1 cellular context compared by ENCODE assay signal in the genomic region with DNA sequence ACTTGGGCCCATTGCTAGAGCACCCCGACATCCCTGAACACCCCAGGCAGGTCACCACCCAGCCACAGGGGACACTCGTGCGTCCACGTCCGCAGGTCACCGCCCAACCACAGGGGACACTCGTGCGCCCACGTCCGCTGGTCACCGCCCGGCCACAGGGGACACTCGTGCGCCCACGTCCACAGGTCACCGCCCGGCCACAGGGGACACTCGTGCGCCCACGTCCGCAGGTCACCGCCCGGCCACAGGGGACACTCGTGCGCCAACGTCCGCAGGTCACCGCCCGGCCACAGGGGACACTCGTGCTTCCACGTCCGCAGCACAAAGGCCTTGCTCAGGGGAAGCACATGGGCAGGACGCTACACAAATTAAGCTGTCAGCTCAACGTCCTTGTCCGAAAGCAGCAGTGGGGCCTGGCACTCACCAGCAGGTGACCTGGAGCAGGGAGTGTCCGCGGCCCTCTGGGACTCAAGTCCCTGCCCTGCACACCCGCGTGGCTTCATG.
A peak's percentile ranks its signal among the peaks of the same experiment; 100 is the strongest.
TF ChIP-seq lines count a peak whose summit lies in the region.

No MANE protein-coding gene starts in this region.

TF ChIP-seq in K562, 482 proteins besides CTCF, POLR2A, EP300 and RAD21 (continued from another document and continues in another):
- TF ChIP-seq, protein P1, sequence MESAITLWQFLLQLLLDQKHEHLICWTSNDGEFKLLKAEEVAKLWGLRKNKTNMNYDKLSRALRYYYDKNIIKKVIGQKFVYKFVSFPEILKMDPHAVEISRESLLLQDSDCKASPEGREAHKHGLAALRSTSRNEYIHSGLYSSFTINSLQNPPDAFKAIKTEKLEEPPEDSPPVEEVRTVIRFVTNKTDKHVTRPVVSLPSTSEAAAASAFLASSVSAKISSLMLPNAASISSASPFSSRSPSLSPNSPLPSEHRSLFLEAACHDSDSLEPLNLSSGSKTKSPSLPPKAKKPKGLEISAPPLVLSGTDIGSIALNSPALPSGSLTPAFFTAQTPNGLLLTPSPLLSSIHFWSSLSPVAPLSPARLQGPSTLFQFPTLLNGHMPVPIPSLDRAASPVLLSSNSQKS (CRISPR knock-in tag; IDR thresholded peaks at IDR 0.05), result no peak
- TF ChIP-seq, protein P2, sequence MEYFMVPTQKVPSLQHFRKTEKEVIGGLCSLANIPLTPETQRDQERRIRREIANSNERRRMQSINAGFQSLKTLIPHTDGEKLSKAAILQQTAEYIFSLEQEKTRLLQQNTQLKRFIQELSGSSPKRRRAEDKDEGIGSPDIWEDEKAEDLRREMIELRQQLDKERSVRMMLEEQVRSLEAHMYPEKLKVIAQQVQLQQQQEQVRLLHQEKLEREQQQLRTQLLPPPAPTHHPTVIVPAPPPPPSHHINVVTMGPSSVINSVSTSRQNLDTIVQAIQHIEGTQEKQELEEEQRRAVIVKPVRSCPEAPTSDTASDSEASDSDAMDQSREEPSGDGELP (CRISPR knock-in tag; IDR thresholded peaks at IDR 0.05; ENCODE audit: borderline replicate concordance), result peak; percentile 77
- TF ChIP-seq ESRRA (IDR thresholded peaks at IDR 0.05; ENCODE audit: borderline replicate concordance, low read depth) (no peak), POLR2AphosphoS2 (IDR thresholded peaks at IDR 0.05; ENCODE audit: low read length) (no peak), MEIS2 (IDR thresholded peaks at IDR 0.05; ENCODE audit: partially characterized antibody) (no peak), CHD2 (IDR thresholded peaks at IDR 0.05; ENCODE audit: low read depth, low read length) (0 out of 2 replicates have a peak, but pooled peaks have one; percentile 23), TRIM28 (IDR thresholded peaks at IDR 0.05) (no peak), CBX5 (IDR thresholded peaks at IDR 0.05; ENCODE audit: borderline replicate concordance, low read depth) (0 out of 2 replicates have a peak, but pooled peaks have one; percentile 64), ZEB2 (IDR thresholded peaks at IDR 0.05) (no peak), SNIP1 (IDR thresholded peaks at IDR 0.05; ENCODE audit: low read depth) (no peak), RNF2 (IDR thresholded peaks at IDR 0.05) (no peak), KLF16 (IDR thresholded peaks at IDR 0.05) (no peak), SMAD3 (CRISPR knock-in tag; conservative IDR thresholded peaks at IDR 0.05) (no peak), BRF1 (IDR thresholded peaks at IDR 0.05; ENCODE audit: borderline replicate concordance, extremely low read depth, insufficient read length) (no peak), CREB1 (IDR thresholded peaks at IDR 0.05) (no peak; the same call in 1 of the 2 replicates), CREB1 (CRISPR knock-in tag; IDR thresholded peaks at IDR 0.05) (peak; percentile 87), CC2D1A (IDR thresholded peaks at IDR 0.05) (no peak), TAF1 (IDR thresholded peaks at IDR 0.05; ENCODE audit: control insufficient read depth, extremely low read depth, insufficient read depth, low read length, severe bottlenecking) (no peak), ARNT (IDR thresholded peaks at IDR 0.05) (no peak), ZNF561 (CRISPR knock-in tag; conservative IDR thresholded peaks at IDR 0.05) (no peak), RB1 (IDR thresholded peaks at IDR 0.05; ENCODE audit: low read depth) (no peak), SETDB1 (IDR thresholded peaks at IDR 0.05; ENCODE audit: low read length) (no peak), DDX20 (tag; IDR thresholded peaks at IDR 0.05; ENCODE audit: low read depth) (no peak), ATF7 (IDR thresholded peaks at IDR 0.05) (no peak), DMBX1 (CRISPR knock-in tag; IDR thresholded peaks at IDR 0.05; ENCODE audit: borderline replicate concordance) (no peak)
- TF ChIP-seq, protein P3, sequence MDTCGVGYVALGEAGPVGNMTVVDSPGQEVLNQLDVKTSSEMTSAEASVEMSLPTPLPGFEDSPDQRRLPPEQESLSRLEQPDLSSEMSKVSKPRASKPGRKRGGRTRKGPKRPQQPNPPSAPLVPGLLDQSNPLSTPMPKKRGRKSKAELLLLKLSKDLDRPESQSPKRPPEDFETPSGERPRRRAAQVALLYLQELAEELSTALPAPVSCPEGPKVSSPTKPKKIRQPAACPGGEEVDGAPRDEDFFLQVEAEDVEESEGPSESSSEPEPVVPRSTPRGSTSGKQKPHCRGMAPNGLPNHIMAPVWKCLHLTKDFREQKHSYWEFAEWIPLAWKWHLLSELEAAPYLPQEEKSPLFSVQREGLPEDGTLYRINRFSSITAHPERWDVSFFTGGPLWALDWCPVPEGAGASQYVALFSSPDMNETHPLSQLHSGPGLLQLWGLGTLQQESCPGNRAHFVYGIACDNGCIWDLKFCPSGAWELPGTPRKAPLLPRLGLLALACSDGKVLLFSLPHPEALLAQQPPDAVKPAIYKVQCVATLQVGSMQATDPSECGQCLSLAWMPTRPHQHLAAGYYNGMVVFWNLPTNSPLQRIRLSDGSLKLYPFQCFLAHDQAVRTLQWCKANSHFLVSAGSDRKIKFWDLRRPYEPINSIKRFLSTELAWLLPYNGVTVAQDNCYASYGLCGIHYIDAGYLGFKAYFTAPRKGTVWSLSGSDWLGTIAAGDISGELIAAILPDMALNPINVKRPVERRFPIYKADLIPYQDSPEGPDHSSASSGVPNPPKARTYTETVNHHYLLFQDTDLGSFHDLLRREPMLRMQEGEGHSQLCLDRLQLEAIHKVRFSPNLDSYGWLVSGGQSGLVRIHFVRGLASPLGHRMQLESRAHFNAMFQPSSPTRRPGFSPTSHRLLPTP (IDR thresholded peaks at IDR 0.05; ENCODE audit: borderline replicate concordance, extremely low read depth, insufficient read length), result no peak
- TF ChIP-seq, protein P4, sequence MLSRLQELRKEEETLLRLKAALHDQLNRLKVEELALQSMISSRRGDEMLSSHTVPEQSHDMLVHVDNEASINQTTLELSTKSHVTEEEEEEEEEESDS (CRISPR knock-in tag; IDR thresholded peaks at IDR 0.05), result no peak
- TF ChIP-seq, protein P5, sequence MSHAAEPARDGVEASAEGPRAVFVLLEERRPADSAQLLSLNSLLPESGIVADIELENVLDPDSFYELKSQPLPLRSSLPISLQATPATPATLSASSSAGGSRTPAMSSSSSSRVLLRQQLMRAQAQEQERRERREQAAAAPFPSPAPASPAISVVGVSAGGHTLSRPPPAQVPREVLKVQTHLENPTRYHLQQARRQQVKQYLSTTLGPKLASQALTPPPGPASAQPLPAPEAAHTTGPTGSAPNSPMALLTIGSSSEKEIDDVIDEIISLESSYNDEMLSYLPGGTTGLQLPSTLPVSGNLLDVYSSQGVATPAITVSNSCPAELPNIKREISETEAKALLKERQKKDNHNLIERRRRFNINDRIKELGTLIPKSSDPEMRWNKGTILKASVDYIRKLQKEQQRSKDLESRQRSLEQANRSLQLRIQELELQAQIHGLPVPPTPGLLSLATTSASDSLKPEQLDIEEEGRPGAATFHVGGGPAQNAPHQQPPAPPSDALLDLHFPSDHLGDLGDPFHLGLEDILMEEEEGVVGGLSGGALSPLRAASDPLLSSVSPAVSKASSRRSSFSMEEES (CRISPR knock-in tag; IDR thresholded peaks at IDR 0.05), result no peak
- TF ChIP-seq, protein P6, sequence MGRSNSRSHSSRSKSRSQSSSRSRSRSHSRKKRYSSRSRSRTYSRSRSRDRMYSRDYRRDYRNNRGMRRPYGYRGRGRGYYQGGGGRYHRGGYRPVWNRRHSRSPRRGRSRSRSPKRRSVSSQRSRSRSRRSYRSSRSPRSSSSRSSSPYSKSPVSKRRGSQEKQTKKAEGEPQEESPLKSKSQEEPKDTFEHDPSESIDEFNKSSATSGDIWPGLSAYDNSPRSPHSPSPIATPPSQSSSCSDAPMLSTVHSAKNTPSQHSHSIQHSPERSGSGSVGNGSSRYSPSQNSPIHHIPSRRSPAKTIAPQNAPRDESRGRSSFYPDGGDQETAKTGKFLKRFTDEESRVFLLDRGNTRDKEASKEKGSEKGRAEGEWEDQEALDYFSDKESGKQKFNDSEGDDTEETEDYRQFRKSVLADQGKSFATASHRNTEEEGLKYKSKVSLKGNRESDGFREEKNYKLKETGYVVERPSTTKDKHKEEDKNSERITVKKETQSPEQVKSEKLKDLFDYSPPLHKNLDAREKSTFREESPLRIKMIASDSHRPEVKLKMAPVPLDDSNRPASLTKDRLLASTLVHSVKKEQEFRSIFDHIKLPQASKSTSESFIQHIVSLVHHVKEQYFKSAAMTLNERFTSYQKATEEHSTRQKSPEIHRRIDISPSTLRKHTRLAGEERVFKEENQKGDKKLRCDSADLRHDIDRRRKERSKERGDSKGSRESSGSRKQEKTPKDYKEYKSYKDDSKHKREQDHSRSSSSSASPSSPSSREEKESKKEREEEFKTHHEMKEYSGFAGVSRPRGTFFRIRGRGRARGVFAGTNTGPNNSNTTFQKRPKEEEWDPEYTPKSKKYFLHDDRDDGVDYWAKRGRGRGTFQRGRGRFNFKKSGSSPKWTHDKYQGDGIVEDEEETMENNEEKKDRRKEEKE (IDR thresholded peaks at IDR 0.05; ENCODE audit: borderline replicate concordance in 1 of 2, control insufficient read depth in 1 of 2, low read depth in 2 of 2, low read length in 1 of 2), result peak in 1 of 2 experiments; percentile 83; a peak in 1 of 4 replicates
- TF ChIP-seq, protein P7, sequence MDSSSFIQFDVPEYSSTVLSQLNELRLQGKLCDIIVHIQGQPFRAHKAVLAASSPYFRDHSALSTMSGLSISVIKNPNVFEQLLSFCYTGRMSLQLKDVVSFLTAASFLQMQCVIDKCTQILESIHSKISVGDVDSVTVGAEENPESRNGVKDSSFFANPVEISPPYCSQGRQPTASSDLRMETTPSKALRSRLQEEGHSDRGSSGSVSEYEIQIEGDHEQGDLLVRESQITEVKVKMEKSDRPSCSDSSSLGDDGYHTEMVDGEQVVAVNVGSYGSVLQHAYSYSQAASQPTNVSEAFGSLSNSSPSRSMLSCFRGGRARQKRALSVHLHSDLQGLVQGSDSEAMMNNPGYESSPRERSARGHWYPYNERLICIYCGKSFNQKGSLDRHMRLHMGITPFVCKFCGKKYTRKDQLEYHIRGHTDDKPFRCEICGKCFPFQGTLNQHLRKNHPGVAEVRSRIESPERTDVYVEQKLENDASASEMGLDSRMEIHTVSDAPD (CRISPR knock-in tag; IDR thresholded peaks at IDR 0.05), result no peak
- TF ChIP-seq, protein P8, sequence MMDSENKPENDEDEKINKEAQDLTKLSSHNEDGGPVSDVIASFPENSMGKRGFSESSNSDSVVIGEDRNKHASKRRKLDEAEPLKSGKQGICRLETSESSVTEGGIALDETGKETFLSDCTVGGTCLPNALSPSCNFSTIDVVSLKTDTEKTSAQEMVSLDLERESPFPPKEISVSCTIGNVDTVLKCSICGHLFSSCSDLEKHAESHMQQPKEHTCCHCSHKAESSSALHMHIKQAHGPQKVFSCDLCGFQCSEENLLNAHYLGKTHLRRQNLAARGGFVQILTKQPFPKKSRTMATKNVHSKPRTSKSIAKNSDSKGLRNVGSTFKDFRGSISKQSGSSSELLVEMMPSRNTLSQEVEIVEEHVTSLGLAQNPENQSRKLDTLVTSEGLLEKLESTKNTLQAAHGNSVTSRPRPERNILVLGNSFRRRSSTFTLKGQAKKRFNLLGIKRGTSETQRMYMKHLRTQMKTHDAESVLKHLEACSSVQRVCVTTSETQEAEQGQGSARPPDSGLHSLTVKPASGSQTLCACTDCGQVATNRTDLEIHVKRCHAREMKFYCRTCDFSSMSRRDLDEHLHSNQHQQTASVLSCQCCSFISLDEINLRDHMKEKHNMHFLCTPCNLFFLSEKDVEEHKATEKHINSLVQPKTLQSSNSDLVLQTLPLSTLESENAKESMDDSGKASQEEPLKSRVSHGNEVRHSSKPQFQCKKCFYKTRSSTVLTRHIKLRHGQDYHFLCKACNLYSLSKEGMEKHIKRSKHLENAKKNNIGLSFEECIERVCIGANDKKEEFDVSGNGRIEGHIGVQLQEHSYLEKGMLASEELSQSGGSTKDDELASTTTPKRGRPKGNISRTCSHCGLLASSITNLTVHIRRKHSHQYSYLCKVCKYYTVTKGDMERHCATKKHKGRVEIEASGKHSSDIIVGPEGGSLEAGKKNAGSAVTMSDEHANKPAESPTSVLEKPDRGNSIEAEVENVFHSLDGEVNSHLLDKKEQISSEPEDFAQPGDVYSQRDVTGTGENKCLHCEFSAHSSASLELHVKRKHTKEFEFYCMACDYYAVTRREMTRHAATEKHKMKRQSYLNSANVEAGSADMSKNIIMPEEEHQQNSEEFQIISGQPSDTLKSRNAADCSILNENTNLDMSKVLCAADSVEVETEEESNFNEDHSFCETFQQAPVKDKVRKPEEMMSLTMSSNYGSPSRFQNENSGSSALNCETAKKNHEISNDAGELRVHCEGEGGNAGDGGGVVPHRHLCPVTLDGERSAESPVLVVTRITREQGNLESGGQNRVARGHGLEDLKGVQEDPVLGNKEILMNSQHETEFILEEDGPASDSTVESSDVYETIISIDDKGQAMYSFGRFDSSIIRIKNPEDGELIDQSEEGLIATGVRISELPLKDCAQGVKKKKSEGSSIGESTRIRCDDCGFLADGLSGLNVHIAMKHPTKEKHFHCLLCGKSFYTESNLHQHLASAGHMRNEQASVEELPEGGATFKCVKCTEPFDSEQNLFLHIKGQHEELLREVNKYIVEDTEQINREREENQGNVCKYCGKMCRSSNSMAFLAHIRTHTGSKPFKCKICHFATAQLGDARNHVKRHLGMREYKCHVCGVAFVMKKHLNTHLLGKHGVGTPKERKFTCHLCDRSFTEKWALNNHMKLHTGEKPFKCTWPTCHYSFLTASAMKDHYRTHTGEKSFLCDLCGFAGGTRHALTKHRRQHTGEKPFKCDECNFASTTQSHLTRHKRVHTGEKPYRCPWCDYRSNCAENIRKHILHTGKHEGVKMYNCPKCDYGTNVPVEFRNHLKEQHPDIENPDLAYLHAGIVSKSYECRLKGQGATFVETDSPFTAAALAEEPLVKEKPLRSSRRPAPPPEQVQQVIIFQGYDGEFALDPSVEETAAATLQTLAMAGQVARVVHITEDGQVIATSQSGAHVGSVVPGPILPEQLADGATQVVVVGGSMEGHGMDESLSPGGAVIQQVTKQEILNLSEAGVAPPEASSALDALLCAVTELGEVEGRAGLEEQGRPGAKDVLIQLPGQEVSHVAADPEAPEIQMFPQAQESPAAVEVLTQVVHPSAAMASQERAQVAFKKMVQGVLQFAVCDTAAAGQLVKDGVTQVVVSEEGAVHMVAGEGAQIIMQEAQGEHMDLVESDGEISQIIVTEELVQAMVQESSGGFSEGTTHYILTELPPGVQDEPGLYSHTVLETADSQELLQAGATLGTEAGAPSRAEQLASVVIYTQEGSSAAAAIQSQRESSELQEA (IDR thresholded peaks at IDR 0.05; ENCODE audit: low read depth), result no peak
- TF ChIP-seq, protein P9, sequence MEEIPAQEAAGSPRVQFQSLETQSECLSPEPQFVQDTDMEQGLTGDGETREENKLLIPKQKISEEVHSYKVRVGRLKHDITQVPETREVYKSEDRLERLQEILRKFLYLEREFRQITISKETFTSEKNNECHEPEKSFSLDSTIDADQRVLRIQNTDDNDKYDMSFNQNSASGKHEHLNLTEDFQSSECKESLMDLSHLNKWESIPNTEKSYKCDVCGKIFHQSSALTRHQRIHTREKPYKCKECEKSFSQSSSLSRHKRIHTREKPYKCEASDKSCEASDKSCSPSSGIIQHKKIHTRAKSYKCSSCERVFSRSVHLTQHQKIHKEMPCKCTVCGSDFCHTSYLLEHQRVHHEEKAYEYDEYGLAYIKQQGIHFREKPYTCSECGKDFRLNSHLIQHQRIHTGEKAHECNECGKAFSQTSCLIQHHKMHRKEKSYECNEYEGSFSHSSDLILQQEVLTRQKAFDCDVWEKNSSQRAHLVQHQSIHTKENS (CRISPR knock-in tag; IDR thresholded peaks at IDR 0.05), result no peak
- TF ChIP-seq, protein P10, sequence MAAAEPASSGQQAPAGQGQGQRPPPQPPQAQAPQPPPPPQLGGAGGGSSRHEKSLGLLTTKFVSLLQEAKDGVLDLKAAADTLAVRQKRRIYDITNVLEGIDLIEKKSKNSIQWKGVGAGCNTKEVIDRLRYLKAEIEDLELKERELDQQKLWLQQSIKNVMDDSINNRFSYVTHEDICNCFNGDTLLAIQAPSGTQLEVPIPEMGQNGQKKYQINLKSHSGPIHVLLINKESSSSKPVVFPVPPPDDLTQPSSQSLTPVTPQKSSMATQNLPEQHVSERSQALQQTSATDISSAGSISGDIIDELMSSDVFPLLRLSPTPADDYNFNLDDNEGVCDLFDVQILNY (CRISPR knock-in tag; IDR thresholded peaks at IDR 0.05), result no peak
